In the genomic region with DNA sequence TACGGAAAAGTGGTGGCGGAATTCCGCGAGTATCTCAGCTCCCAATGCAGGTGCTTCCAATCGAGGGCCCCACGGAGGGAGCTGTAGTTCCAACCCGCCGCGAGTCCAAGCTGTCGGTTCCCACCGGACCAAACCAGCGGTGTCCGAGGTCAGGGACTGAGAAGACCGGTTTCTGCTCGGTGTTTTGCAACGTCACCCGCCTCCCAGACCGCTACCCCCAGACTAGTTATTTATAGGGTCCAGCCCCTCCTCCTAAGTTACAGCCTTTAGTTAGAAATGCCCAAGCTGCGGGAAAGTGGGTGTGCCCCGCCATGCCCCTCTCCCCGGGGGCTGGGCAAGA, we compare ENCODE assay signal across 1 cellular context.
TF ChIP-seq lines count a peak whose summit lies in the region.

No MANE protein-coding gene starts in this region.

TF ChIP-seq in HepG2, 621 proteins besides CTCF, POLR2A, EP300 and RAD21:
- TF ChIP-seq ZNF746 (CRISPR knock-in tag; IDR thresholded peaks at IDR 0.05) (0 out of 2 replicates have a peak, but pooled peaks have one; percentile 43), ZNF124 (CRISPR knock-in tag; IDR thresholded peaks at IDR 0.05) (0 out of 2 replicates have a peak, but pooled peaks have one; percentile 2), THAP11 (CRISPR knock-in tag; IDR thresholded peaks at IDR 0.05) (peak; percentile 4; the same call in 1 of the 2 replicates), NFKB2 (CRISPR knock-in tag; IDR thresholded peaks at IDR 0.05; ENCODE audit: borderline replicate concordance) (peak; percentile 5; the same call in 1 of the 2 replicates), ZNF510 (CRISPR knock-in tag; IDR thresholded peaks at IDR 0.05; ENCODE audit: low read depth) (0 out of 2 replicates have a peak, but pooled peaks have one; percentile 8), DPF2 (CRISPR knock-in tag; IDR thresholded peaks at IDR 0.05; ENCODE audit: borderline replicate concordance, low read depth) (no peak)
- TF ChIP-seq, protein P1, sequence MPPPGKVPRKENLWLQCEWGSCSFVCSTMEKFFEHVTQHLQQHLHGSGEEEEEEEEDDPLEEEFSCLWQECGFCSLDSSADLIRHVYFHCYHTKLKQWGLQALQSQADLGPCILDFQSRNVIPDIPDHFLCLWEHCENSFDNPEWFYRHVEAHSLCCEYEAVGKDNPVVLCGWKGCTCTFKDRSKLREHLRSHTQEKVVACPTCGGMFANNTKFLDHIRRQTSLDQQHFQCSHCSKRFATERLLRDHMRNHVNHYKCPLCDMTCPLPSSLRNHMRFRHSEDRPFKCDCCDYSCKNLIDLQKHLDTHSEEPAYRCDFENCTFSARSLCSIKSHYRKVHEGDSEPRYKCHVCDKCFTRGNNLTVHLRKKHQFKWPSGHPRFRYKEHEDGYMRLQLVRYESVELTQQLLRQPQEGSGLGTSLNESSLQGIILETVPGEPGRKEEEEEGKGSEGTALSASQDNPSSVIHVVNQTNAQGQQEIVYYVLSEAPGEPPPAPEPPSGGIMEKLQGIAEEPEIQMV (CRISPR knock-in tag; IDR thresholded peaks at IDR 0.05; ENCODE audit: low read depth) = 0 out of 2 replicates have a peak, but pooled peaks have one; percentile 6
- TF ChIP-seq, protein P2, sequence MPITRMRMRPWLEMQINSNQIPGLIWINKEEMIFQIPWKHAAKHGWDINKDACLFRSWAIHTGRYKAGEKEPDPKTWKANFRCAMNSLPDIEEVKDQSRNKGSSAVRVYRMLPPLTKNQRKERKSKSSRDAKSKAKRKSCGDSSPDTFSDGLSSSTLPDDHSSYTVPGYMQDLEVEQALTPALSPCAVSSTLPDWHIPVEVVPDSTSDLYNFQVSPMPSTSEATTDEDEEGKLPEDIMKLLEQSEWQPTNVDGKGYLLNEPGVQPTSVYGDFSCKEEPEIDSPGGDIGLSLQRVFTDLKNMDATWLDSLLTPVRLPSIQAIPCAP (CRISPR knock-in tag; IDR thresholded peaks at IDR 0.05; ENCODE audit: low read depth) = no peak
